ENCODE assay signal across 24 cellular contexts in the genomic region with DNA sequence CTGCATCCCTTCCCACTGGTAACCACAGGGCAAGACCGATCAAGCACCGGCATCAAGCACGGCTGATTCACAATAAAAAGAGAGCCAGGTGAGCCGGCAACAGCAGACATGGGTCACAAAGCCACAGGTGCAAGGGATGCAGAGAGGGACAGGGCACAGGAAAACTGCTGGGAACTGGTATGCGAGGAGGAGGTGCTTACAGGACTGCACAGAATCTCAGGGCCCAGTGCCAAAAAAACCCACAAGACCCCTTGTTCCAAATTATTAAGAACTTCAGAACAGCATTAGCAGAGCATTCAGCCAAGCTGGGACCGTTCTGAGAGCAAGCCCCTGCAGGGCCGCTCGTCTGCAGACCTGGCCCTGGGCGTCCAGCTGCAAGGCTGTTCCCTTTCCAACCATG. TPM values are rescaled to one million over a fixed set of nuclear protein-coding genes. Genes with fewer than 3 reads are reported as not detected.
"Had no signal": no experiment of that assay in that cellular context is flagged by ENCODE, and none has a peak within 500 bp of the region (broad histone marks: within the 10 kb centered on the region; RNA-seq: fewer than 3 reads in every experiment).

No MANE protein-coding gene starts in this region.

- H3K9me3 ChIP-seq: ascending aorta, body of pancreas had no signal

- H3K4me3 ChIP-seq: ascending aorta, body of pancreas, K562 had no signal

- H3K36me3 ChIP-seq: ascending aorta had no signal

- H3K27me3 ChIP-seq: ascending aorta, body of pancreas had no signal

- H3K27ac ChIP-seq: ascending aorta, body of pancreas had no signal

- H3K4me1 ChIP-seq: body of pancreas had no signal

- DNase-seq: activated B cell treated with CpG ODN at 0.5 μM for 24 hours; activated CD4-positive, alpha-beta T cell treated with anti-CD3 and anti-CD28 coated beads for 1 hour; activated CD4-positive, alpha-beta T cell treated with anti-CD3 and anti-CD28 coated beads, Interleukin-2, amount 10 ng/mL, durations not matched to agents 24 days and 14 days; activated CD4-positive, alpha-beta T cell treated with anti-CD3 and anti-CD28 coated beads, Interleukin-2, amount 50 U/mL, for 48 hours; activated naive CD4-positive, alpha-beta T cell treated with Interleukin-2 at 50 U/mL for 16 hours; activated naive CD8-positive, alpha-beta T cell treated with anti-CD3 and anti-CD28 coated beads, Interleukin-2, amount 50 U/mL, for 24 hours; activated T-cell treated with anti-CD3 and anti-CD28 coated beads, Interleukin-2, amount 50 U/mL, for 1 hour; amniotic stem cell; body of pancreas; Karpas-422; MM.1S; NCI-H1694; NCI-H2029; NCI-H2107; NCI-H2171 treated with DMSO at 0.1 percent for 48 hours; NCI-H226; NCI-H526 treated with DMSO at 0.1 percent for 48 hours; NCI-H82; PC-3; SIG-M5; T-helper 17 cell; T-helper 9 cell had no signal

RNA-seq across cellular contexts. Expression of a gene that starts 35.4 kb away (rescaled TPM):
- total RNA-seq: activated B cell treated with CpG ODN at 0.5 μM for 24 hours, ascending aorta had no signal
